Comparison of ENCODE assay signal across 9 cellular contexts in the genomic region with DNA sequence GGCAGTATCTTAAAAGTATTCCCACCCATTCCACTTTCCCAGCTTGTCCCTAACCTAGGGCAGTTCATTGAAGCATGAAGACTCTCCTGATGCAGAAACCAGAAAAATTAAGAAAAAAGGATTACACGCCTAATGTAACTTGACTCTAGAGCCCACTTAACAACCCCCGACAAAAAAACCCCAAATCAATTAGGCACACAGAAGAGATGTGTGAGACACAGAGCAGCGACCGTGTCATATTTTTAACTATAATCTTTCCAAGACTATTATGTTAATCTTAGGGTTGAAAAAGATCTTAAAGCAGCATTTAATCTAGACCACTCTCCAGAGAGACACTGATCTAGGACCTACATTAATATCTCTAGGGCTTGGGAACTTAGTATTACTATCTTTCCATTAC. TPM values are rescaled to one million over a fixed set of nuclear protein-coding genes. Genes with fewer than 3 reads are reported as not detected.
DNase-seq lines count a peak whose midpoint lies in the region; ATAC-seq and TF ChIP-seq lines count a peak whose summit lies in the region.
"Had no signal": no experiment of that assay in that cellular context is flagged by ENCODE, and none has a peak within 500 bp of the region (broad histone marks: within the 10 kb centered on the region; RNA-seq: fewer than 3 reads in every experiment).

No MANE protein-coding gene starts in this region.

- peaks cover 2% of the 10 kb centered on the region for H3K27me3 Mint-ChIP-seq in GM23338 (ENCODE audit: insufficient read depth, low read depth, poor library complexity)

- H3K4me2 ChIP-seq in GM23338 (peak overlapping the region; percentile 91), PC-9 (peak overlapping the region; percentile 87), fibroblast of lung (ENCODE audit: extremely low read depth, insufficient read depth, low read length) (peak overlapping the region; percentile 79)

- H3K9me3 ChIP-seq in PC-9 (ENCODE audit: insufficient read depth, low read depth) (no peaks in the 10 kb centered on the region), fibroblast of lung (ENCODE audit: control insufficient read depth, insufficient read depth, low read depth, low read length) (no peaks in the 10 kb centered on the region), sigmoid colon (no peaks in the 10 kb centered on the region)

- no peak overlapping the region for H2AFZ ChIP-seq in GM23338
- H2AFZ ChIP-seq in PC-9 = no peak overlapping the region
- H2AFZ ChIP-seq in fibroblast of lung (ENCODE audit: low read length) = no peak overlapping the region

- H3K4me3 Mint-ChIP-seq in GM23338 = peak overlapping the region; percentile 91

- intact Hi-C loops in PC-9 (cut with micrococcal nuclease; ENCODE audit: unreplicated experiment) = loop anchor here (2.0 kb wide), 1 partner anchor 28 kb away; no protein-coding TSS in a partner anchor
- intact Hi-C loops in sigmoid colon (cut with DNase I) = no loop called here

- H3K27me3 ChIP-seq in GM23338 (ENCODE audit: insufficient read depth) = no peaks in the 10 kb centered on the region
- no peaks in the 10 kb centered on the region for H3K27me3 ChIP-seq in PC-9 (ENCODE audit: insufficient read depth, low read depth)
- H3K27me3 ChIP-seq in fibroblast of lung (ENCODE audit: control insufficient read depth, insufficient read depth, low read length) = no peaks in the 10 kb centered on the region
- H3K27me3 ChIP-seq in sigmoid colon = no peaks in the 10 kb centered on the region

- H3K4me1 ChIP-seq in GM23338 (ENCODE audit: insufficient read depth) (peaks cover 28% of the 10 kb centered on the region), PC-9 (replicated peaks; ENCODE audit: insufficient read depth) (peaks cover 23% of the 10 kb centered on the region), fibroblast of lung (ENCODE audit: control insufficient read depth, extremely low read depth, insufficient read depth, low read length) (no peaks in the 10 kb centered on the region), sigmoid colon (peaks cover 0 to 52% (median 43%) of the 10 kb centered on the region in 4 donors)

- H3F3A ChIP-seq in GM23338 (replicated peaks; ENCODE audit: low read depth) (peaks cover 8% of the 10 kb centered on the region; the same call in 1 of the 2 replicates), PC-9 (ENCODE audit: insufficient read depth, low read depth) (0 out of 2 replicates have a peak, but pooled peaks cover 12% of the 10 kb centered on the region)

- peak overlapping the region; percentile 99 for H3K27ac Mint-ChIP-seq in GM23338

- H3K4me3 ChIP-seq in GM23338 = peak overlapping the region; percentile 87
- peak overlapping the region; percentile 86 for H3K4me3 ChIP-seq in PC-9
- peak overlapping the region; percentile 63 to 94 (median 89) for H3K4me3 ChIP-seq in fibroblast of lung (replicated peaks in 1 of 4; ENCODE audit: control extremely low read depth in 1 of 4, insufficient read depth in 1 of 4, low read depth in 3 of 4, low read length in 4 of 4)
- peak overlapping the region; percentile 90 to 96 (median 94) for H3K4me3 ChIP-seq in sigmoid colon

- ATAC-seq in GM23338 = no peak
- no peak for ATAC-seq in HG03520 (IDR thresholded peaks at IDR 0.05; ENCODE audit: unreplicated experiment)
- no peak for ATAC-seq in HG03565 (IDR thresholded peaks at IDR 0.05; ENCODE audit: unreplicated experiment)

- TF ChIP-seq POLR2A in sigmoid colon (IDR thresholded peaks at IDR 0.05) = no peak

- H3K79me2 ChIP-seq in GM23338 (replicated peaks; ENCODE audit: insufficient read depth) (peaks cover 63% of the 10 kb centered on the region), PC-9 (ENCODE audit: low read depth) (peaks cover 63% of the 10 kb centered on the region), fibroblast of lung (ENCODE audit: control insufficient read depth, insufficient read depth, low read length) (peaks cover 62% of the 10 kb centered on the region)

- TF ChIP-seq CTCF in GM23338 (conservative IDR thresholded peaks at IDR 0.05; ENCODE audit: low read depth in 2 of 2) = no peak
- no peak for TF ChIP-seq CTCF in PC-9 (conservative IDR thresholded peaks at IDR 0.05)
- TF ChIP-seq CTCF in fibroblast of lung (conservative IDR thresholded peaks at IDR 0.05 in 1 of 2, IDR thresholded peaks at IDR 0.05 in 1 of 2; ENCODE audit: low read depth in 1 of 2, low read length in 2 of 2) = no peak
- no peak for TF ChIP-seq CTCF in sigmoid colon (IDR thresholded peaks at IDR 0.05)

- CTCF ChIA-PET in PC-9 (lab: Charles Lee) = interaction anchor here (1.0 kb wide), 1 partner anchor 27 kb away, joined by 3 read pairs; no protein-coding TSS in a partner anchor

- H3K9me2 ChIP-seq in GM23338 (ENCODE audit: insufficient read depth) (no peaks in the 10 kb centered on the region), PC-9 (ENCODE audit: insufficient read depth) (no peaks in the 10 kb centered on the region)

- no peaks in the 10 kb centered on the region for H3K36me3 ChIP-seq in GM23338 (ENCODE audit: insufficient read depth)
- H3K36me3 ChIP-seq in PC-9 (ENCODE audit: low read depth) = no peaks in the 10 kb centered on the region
- H3K36me3 ChIP-seq in fibroblast of lung (ENCODE audit: control insufficient read depth, insufficient read depth, low read length) = no peaks in the 10 kb centered on the region
- no peaks in the 10 kb centered on the region for H3K36me3 ChIP-seq in sigmoid colon

- POLR2A ChIA-PET in PC-9 (lab: Charles Lee; ENCODE audit: unreplicated experiment) = no interaction called here

- H3K36me3 Mint-ChIP-seq in GM23338 (ENCODE audit: low read depth) = peaks cover 15% of the 10 kb centered on the region

- peaks cover 37% of the 10 kb centered on the region for H4K20me1 ChIP-seq in GM23338 (replicated peaks; ENCODE audit: insufficient read depth)
- H4K20me1 ChIP-seq in PC-9 (ENCODE audit: insufficient read depth) = peaks cover 30% of the 10 kb centered on the region
- peaks cover 3% of the 10 kb centered on the region for H4K20me1 ChIP-seq in fibroblast of lung (ENCODE audit: control insufficient read depth, extremely low read depth, insufficient read depth, low read length)

- DNase-seq in GM23338 (ENCODE audit: low spot score) (no peak), PC-9 (no peak), fibroblast of lung (ENCODE audit: low read depth in 2 of 2) (no peak), sigmoid colon (no peak), COLO829 (ENCODE audit: low spot score) (no peak), NOMO-1 (lab: John Stamatoyannopoulos, UW; ENCODE audit: unreplicated experiment in 2 of 2) (no peak)
- DNase-seq: NCI-H1436 treated with DMSO at 0.1 percent for 48 hours had no signal

- H3K9me3 Mint-ChIP-seq in GM23338 = no peaks in the 10 kb centered on the region

- peak overlapping the region; percentile 99 for H3K27ac ChIP-seq in GM23338 (ENCODE audit: low read depth)
- peak overlapping the region; percentile 89 for H3K27ac ChIP-seq in PC-9
- peak overlapping the region; percentile 100 for H3K27ac ChIP-seq in fibroblast of lung (ENCODE audit: insufficient read depth, low read length)
- peak overlapping the region; percentile 97 to 99 (median 98) for H3K27ac ChIP-seq in sigmoid colon

- TF ChIP-seq EP300 in sigmoid colon (IDR thresholded peaks at IDR 0.05) = no peak

- 1% methylated on average over 4 of the region's 4 CpGs for WGBS in sigmoid colon, 2 donors

- peak overlapping the region; percentile 99 for H3K9ac ChIP-seq in fibroblast of lung (ENCODE audit: insufficient read depth, low read length)

- H3K4me1 Mint-ChIP-seq in GM23338 = peaks cover 36% of the 10 kb centered on the region

- no TSS peak for BruUV-seq in PC-9 (replicated peaks; lab: Mats Ljungman, UMichigan)

TF ChIP-seq in GM23338, 12 proteins besides CTCF, POLR2A, EP300 and RAD21 (continues in another document):
- TF ChIP-seq EZH2phosphoT487 (IDR thresholded peaks at IDR 0.05; ENCODE audit: unreplicated experiment) = no peak

RNA-seq across cellular contexts. Expression of gene YTHDC1, which starts 1.3 kb away (rescaled TPM):
- 67.6 and 72.3 TPM in 2 replicates for total RNA-seq in GM23338 (2014; rRNA removed; shearing (Covaris generic))
- 135 and 144 TPM in 2 replicates for polyA plus RNA-seq in GM23338 (2016; fragmentation: Nextera tagmentation; extraction: Ambion mirVana)
- total RNA-seq in PC-9 (2021) = 64.1 and 83.6 TPM in 2 replicates
- total RNA-seq in fibroblast of lung = 38.5 and 47.6 TPM in 2 replicates
- 34.6 and 35.3 TPM in 2 replicates for polyA plus RNA-seq in fibroblast of lung
- polyA plus RNA-seq in fibroblast of lung (2012) = 33.5 and 34.6 TPM in 2 replicates
- 4.5 and 7.7 TPM in 2 replicates for polyA minus RNA-seq in fibroblast of lung (ENCODE audit: low replicate concordance)
- total RNA-seq in sigmoid colon = 10 to 100 TPM; 49.4 to 66.4 (median 58.7) TPM
- 10 to 100 TPM; 30.0 to 44.2 (median 36.1) TPM for polyA plus RNA-seq in sigmoid colon
